Comparison of ENCODE assay signal across 9 cellular contexts in the genomic region with DNA sequence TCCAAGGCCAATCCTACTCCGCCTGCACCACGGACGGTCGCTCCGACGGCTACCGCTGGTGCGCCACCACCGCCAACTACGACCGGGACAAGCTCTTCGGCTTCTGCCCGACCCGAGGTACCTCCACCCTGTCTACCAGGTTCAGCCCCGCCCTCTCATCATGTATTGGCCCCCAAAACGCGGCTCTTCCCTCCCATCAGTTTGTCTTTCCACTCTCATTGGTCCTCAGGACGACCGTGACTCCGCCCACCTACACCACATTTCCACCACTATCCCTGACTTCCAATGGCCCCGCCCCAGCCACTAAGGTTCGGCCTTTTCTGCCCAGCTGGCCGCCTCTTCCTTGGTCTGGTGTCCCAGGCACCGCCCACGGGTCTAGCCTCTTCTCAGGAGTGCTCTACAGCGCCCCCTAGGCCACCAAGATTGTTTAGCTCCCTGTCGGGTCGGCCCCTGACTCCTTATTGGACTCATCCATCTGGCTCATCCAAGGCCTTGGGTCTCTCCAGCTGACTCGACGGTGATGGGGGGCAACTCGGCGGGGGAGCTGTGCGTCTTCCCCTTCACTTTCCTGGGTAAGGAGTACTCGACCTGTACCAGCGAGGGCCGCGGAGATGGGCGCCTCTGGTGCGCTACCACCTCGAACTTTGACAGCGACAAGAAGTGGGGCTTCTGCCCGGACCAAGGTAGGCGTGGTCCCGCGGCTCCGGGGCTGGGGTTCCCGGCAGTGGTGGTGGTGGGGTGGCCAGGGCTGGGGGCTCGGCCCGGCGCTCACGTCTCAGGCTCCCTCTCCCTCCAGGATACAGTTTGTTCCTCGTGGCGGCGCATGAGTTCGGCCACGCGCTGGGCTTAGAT. TPM values are rescaled to one million over a fixed set of nuclear protein-coding genes. Genes with fewer than 3 reads are reported as not detected.
DNase-seq lines count a peak whose midpoint lies in the region; ATAC-seq, FAIRE-seq and TF ChIP-seq lines count a peak whose summit lies in the region.
"Had no signal": no experiment of that assay in that cellular context is flagged by ENCODE, and none has a peak within 500 bp of the region (broad histone marks: within the 10 kb centered on the region; RNA-seq: fewer than 3 reads in every experiment).

No MANE protein-coding gene starts in this region.

- H3K4me3 ChIP-seq in upper lobe of right lung (no peak overlapping the region), small intestine (ENCODE audit: low read depth in 1 of 2, low read length in 2 of 2) (no peak overlapping the region)

- CTCF ChIA-PET in activated naive CD4-positive, alpha-beta T cell treated with anti-CD3 and anti-CD28 coated beads for 36 hours (lab: Charles Lee): interaction anchor here (0.6 to 5.0 kb wide), 10 partner anchors 9 to 213 kb away, joined by 3 to 101 read pairs (median 4); no protein-coding TSS in a partner anchor

- H3K27ac Mint-ChIP-seq in activated naive CD4-positive, alpha-beta T cell treated with anti-CD3 and anti-CD28 coated beads for 36 hours: no peak overlapping the region

- peaks cover 53% of the 10 kb centered on the region for H3K4me1 Mint-ChIP-seq in activated naive CD4-positive, alpha-beta T cell treated with anti-CD3 and anti-CD28 coated beads for 36 hours (ENCODE audit: low read depth)

- H3K27me3 ChIP-seq in upper lobe of right lung (peaks cover 65% of the 10 kb centered on the region), small intestine (ENCODE audit: control insufficient read depth in 2 of 2, insufficient read depth in 2 of 2, low read length in 2 of 2) (peaks cover 6 to 39% of the 10 kb centered on the region in 2 donors)

- peak; percentile 80 for DNase-seq in ELR (ENCODE audit: low read depth)
- DNase-seq in NCI-H1930 (lab: John Stamatoyannopoulos, UW): peak; percentile 97
- peak; percentile 76 for DNase-seq in activated naive CD4-positive, alpha-beta T cell treated with anti-CD3 and anti-CD28 coated beads for 36 hours
- peak; percentile 83 for DNase-seq in iPS-NIHi11 (ENCODE audit: low spot score)
- peak; percentile 83 for DNase-seq in upper lobe of right lung
- no peak for DNase-seq in small intestine

- H3K36me3 Mint-ChIP-seq in activated naive CD4-positive, alpha-beta T cell treated with anti-CD3 and anti-CD28 coated beads for 36 hours (ENCODE audit: low read depth): no peaks in the 10 kb centered on the region

- peaks cover 44% of the 10 kb centered on the region for H3K27me3 Mint-ChIP-seq in activated naive CD4-positive, alpha-beta T cell treated with anti-CD3 and anti-CD28 coated beads for 36 hours (ENCODE audit: low read depth)

- H3K27ac ChIP-seq in upper lobe of right lung (no peak overlapping the region), small intestine (ENCODE audit: low read depth in 1 of 2, low read length in 1 of 2) (no peak overlapping the region)

- ATAC-seq in upper lobe of right lung: peak; percentile 60
- ATAC-seq in GM18511 (IDR thresholded peaks at IDR 0.05; ENCODE audit: unreplicated experiment): no peak
- ATAC-seq in HG02885 (IDR thresholded peaks at IDR 0.05; ENCODE audit: poor library complexity, unreplicated experiment): no peak

- H3K36me3 ChIP-seq in upper lobe of right lung: no peaks in the 10 kb centered on the region
- H3K36me3 ChIP-seq in small intestine (ENCODE audit: control insufficient read depth in 2 of 2, insufficient read depth in 2 of 2, low read length in 2 of 2): no peaks in the 10 kb centered on the region

- peak overlapping the region; percentile 22 for H3K4me3 Mint-ChIP-seq in activated naive CD4-positive, alpha-beta T cell treated with anti-CD3 and anti-CD28 coated beads for 36 hours

- no peaks in the 10 kb centered on the region for H3K9me3 ChIP-seq in upper lobe of right lung
- no peaks in the 10 kb centered on the region for H3K9me3 ChIP-seq in small intestine (ENCODE audit: control insufficient read depth, low read depth)

- FAIRE-seq in small intestine (lab: Jason Lieb, UNC): no peak

- TF ChIP-seq CTCF in upper lobe of right lung (IDR thresholded peaks at IDR 0.05): peak; percentile 23

- WGBS in small intestine, 3 donors: 16 to 31% (median 30%) methylated on average over 57 of the region's 57 CpGs

- H3K9me3 Mint-ChIP-seq in activated naive CD4-positive, alpha-beta T cell treated with anti-CD3 and anti-CD28 coated beads for 36 hours: no peaks in the 10 kb centered on the region

- peaks cover 13% of the 10 kb centered on the region for H3K4me1 ChIP-seq in upper lobe of right lung
- no peaks in the 10 kb centered on the region for H3K4me1 ChIP-seq in small intestine (ENCODE audit: control insufficient read depth in 2 of 2, insufficient read depth in 1 of 2, low read depth in 1 of 2, low read length in 1 of 2)

- intact Hi-C loops in activated naive CD4-positive, alpha-beta T cell treated with anti-CD3 and anti-CD28 coated beads for 36 hours (cut with micrococcal nuclease): loop anchor here (5.0 to 10.0 kb wide), 3 partner anchors 80 to 673 kb away; partner anchors contain the start of genes CDH22, PCIF1 and TP53RK
- intact Hi-C loops in upper lobe of right lung (cut with DNase I): no loop called here

RNA-seq across cellular contexts. Expression of gene MMP9, which starts 3.1 kb away (rescaled TPM):
- not detected for total RNA-seq in activated naive CD4-positive, alpha-beta T cell treated with anti-CD3 and anti-CD28 coated beads for 36 hours
- total RNA-seq in upper lobe of right lung: 5.5 TPM
- under 1 TPM in 2 of 3 donors, not detected in 1; 0.66 to 0.81 TPM for polyA plus RNA-seq in small intestine
- total RNA-seq: myocyte had no signal

RNA-seq across cellular contexts. Expression of gene SLC12A5, which starts 17.2 kb away (rescaled TPM):
- not detected for total RNA-seq in activated naive CD4-positive, alpha-beta T cell treated with anti-CD3 and anti-CD28 coated beads for 36 hours
- total RNA-seq in upper lobe of right lung: 2.0 TPM
- polyA plus RNA-seq in small intestine: 1 to 10 TPM in 1 of 3 donors, not detected in 2; 4.6 TPM
- total RNA-seq: myocyte had no signal

RNA-seq across cellular contexts. Expression of gene ZNF335, which starts 39.9 kb away (rescaled TPM):
- 10 to 100 TPM; 26.8 to 28.0 TPM for total RNA-seq in activated naive CD4-positive, alpha-beta T cell treated with anti-CD3 and anti-CD28 coated beads for 36 hours
- total RNA-seq in upper lobe of right lung: 19.1 TPM
- polyA plus RNA-seq in small intestine: 10 to 100 TPM; 10.7 to 20.8 (median 14.1) TPM
